In genomic region chr11:1691027-1691877, GRCh38 we compare ENCODE assay signal across 1 cellular context.
TF ChIP-seq lines count a peak whose summit lies in the region.

No MANE protein-coding gene starts in this region.

TF ChIP-seq in HepG2, 621 proteins besides CTCF, POLR2A, EP300 and RAD21 (continues in another document):
- peak; percentile 96 for TF ChIP-seq FOXP4 (CRISPR knock-in tag; IDR thresholded peaks at IDR 0.05)
- TF ChIP-seq NCOR1 (IDR thresholded peaks at IDR 0.05; ENCODE audit: borderline replicate concordance, low read length), result peak; percentile 96
- TF ChIP-seq CHD2 (IDR thresholded peaks at IDR 0.05; ENCODE audit: low read depth, low read length), result no peak
- no peak for TF ChIP-seq MBD4 (IDR thresholded peaks at IDR 0.05; ENCODE audit: borderline replicate concordance, low read length)
- TF ChIP-seq MATR3 (CRISPR knock-in tag; IDR thresholded peaks at IDR 0.05), result no peak
- no peak; the same call in 1 of the 2 replicates for TF ChIP-seq ZNF256 (CRISPR knock-in tag; conservative IDR thresholded peaks at IDR 0.05)
- TF ChIP-seq RXRB (CRISPR knock-in tag; IDR thresholded peaks at IDR 0.05; ENCODE audit: borderline replicate concordance), result peak; percentile 97
- TF ChIP-seq ZNF432 (CRISPR knock-in tag; IDR thresholded peaks at IDR 0.05; ENCODE audit: borderline replicate concordance), result no peak
- TF ChIP-seq NPAS2 (CRISPR knock-in tag; IDR thresholded peaks at IDR 0.05; ENCODE audit: borderline replicate concordance), result no peak; the same call in 1 of the 2 replicates
- TF ChIP-seq ZBTB4 (CRISPR knock-in tag; IDR thresholded peaks at IDR 0.05; ENCODE audit: borderline replicate concordance), result peak; percentile 100
- TF ChIP-seq ATM (IDR thresholded peaks at IDR 0.05; ENCODE audit: borderline replicate concordance), result no peak
- no peak for TF ChIP-seq CENPBD1 (CRISPR knock-in tag; IDR thresholded peaks at IDR 0.05; ENCODE audit: borderline replicate concordance, low read depth)
- no peak; the same call in 1 of the 2 replicates for TF ChIP-seq ZNF441 (CRISPR knock-in tag; IDR thresholded peaks at IDR 0.05; ENCODE audit: borderline replicate concordance)
- peak; percentile 91 for TF ChIP-seq ZBTB43 (CRISPR knock-in tag; conservative IDR thresholded peaks at IDR 0.05)
- TF ChIP-seq ZSCAN30 (CRISPR knock-in tag; IDR thresholded peaks at IDR 0.05), result no peak; the same call in 1 of the 2 replicates
- 0 out of 2 replicates have a peak, but pooled peaks have one; percentile 16 for TF ChIP-seq KLF13 (CRISPR knock-in tag; IDR thresholded peaks at IDR 0.05)
- no peak for TF ChIP-seq ZNF207 (IDR thresholded peaks at IDR 0.05; ENCODE audit: borderline replicate concordance)
- no peak for TF ChIP-seq ZNF224 (CRISPR knock-in tag; IDR thresholded peaks at IDR 0.05)
- TF ChIP-seq RCOR2 (CRISPR knock-in tag; IDR thresholded peaks at IDR 0.05), result peak; percentile 88
- TF ChIP-seq CEBPZ (IDR thresholded peaks at IDR 0.05; ENCODE audit: low read length), result no peak
- TF ChIP-seq KDM3A (CRISPR knock-in tag; IDR thresholded peaks at IDR 0.05; ENCODE audit: low read depth), result peak; percentile 84
- no peak for TF ChIP-seq SOX6 (IDR thresholded peaks at IDR 0.05)
- peak; percentile 96 for TF ChIP-seq SOX6 (CRISPR knock-in tag; IDR thresholded peaks at IDR 0.05)
- TF ChIP-seq ZFP82 (CRISPR knock-in tag; IDR thresholded peaks at IDR 0.05; ENCODE audit: borderline replicate concordance), result peak; percentile 89
- peak; percentile 51; the same call in 1 of the 2 replicates for TF ChIP-seq ZSCAN20 (CRISPR knock-in tag; IDR thresholded peaks at IDR 0.05; ENCODE audit: borderline replicate concordance)
- TF ChIP-seq HNF4A (CRISPR knock-in tag; IDR thresholded peaks at IDR 0.05), result peak; percentile 99
- no peak for TF ChIP-seq POLR2AphosphoS2 (IDR thresholded peaks at IDR 0.05; ENCODE audit: low read depth, low read length)
- TF ChIP-seq STAT6 (CRISPR knock-in tag; IDR thresholded peaks at IDR 0.05; ENCODE audit: borderline replicate concordance), result peak; percentile 98
- no peak; the same call in 1 of the 2 replicates for TF ChIP-seq ZNF770 (CRISPR knock-in tag; IDR thresholded peaks at IDR 0.05)
- TF ChIP-seq E2F2 (CRISPR knock-in tag; IDR thresholded peaks at IDR 0.05; ENCODE audit: borderline replicate concordance), result 0 out of 2 replicates have a peak, but pooled peaks have one; percentile 14
- no peak for TF ChIP-seq ZBTB14 (CRISPR knock-in tag; IDR thresholded peaks at IDR 0.05)
- peak; percentile 86 for TF ChIP-seq ARID3A (IDR thresholded peaks at IDR 0.05; ENCODE audit: low read depth, low read length)
- TF ChIP-seq NFIC (IDR thresholded peaks at IDR 0.05; ENCODE audit: low read length), result no peak
- TF ChIP-seq HDAC2 (CRISPR knock-in tag; IDR thresholded peaks at IDR 0.05), result peak; percentile 99
- TF ChIP-seq ZNF501 (CRISPR knock-in tag; IDR thresholded peaks at IDR 0.05), result peak; percentile 89
- no peak for TF ChIP-seq ZNF383 (CRISPR knock-in tag; IDR thresholded peaks at IDR 0.05; ENCODE audit: borderline replicate concordance)
- no peak; the same call in 1 of the 2 replicates for TF ChIP-seq ZNF547 (CRISPR knock-in tag; IDR thresholded peaks at IDR 0.05)
- TF ChIP-seq IKZF1 (IDR thresholded peaks at IDR 0.05), result no peak
- no peak for TF ChIP-seq SP1 (IDR thresholded peaks at IDR 0.05)
- peak; percentile 38; the same call in 1 of the 2 replicates for TF ChIP-seq SP1 (CRISPR knock-in tag; IDR thresholded peaks at IDR 0.05)
- TF ChIP-seq ARHGAP35 (CRISPR knock-in tag; IDR thresholded peaks at IDR 0.05; ENCODE audit: borderline replicate concordance), result no peak; the same call in 1 of the 2 replicates
